ENCODE assay signal across 21 cellular contexts in the genomic region with DNA sequence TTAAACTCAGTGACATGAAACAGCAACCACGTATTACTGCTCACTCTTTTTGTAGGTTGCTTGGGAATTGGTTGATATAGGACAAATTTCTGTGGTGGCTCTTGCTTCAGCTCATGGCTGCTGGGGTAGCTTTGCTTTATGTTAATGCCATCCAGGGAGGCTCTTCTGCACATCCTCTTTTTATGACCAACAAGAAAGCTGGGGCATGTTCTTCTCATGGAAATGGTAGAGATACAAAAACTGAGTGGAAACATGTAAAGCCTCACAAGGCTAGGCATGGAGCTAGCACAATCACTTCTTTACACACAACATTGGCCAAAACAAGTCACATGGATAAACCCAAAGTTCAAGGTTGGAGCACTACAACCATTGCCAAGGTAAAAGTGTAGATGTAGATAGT.
A peak's percentile ranks its signal among the peaks of the same experiment; 100 is the strongest.
DNase-seq lines count a peak whose midpoint lies in the region; ATAC-seq, FAIRE-seq and TF ChIP-seq lines count a peak whose summit lies in the region.
"Had no signal": no experiment of that assay in that cellular context is flagged by ENCODE, and none has a peak within 500 bp of the region (broad histone marks: within the 10 kb centered on the region; RNA-seq: fewer than 3 reads in every experiment).

No MANE protein-coding gene starts in this region.

- BruUV-seq in mammary epithelial cell (replicated peaks; lab: Mats Ljungman, UMichigan), result no TSS peak

- H2AFZ ChIP-seq in mammary epithelial cell (ENCODE audit: low read depth, low read length), result peak overlapping the region; percentile 48

- H3K4me3 ChIP-seq in mammary epithelial cell (replicated peaks in 1 of 3; ENCODE audit: insufficient read depth in 1 of 3, low read depth in 2 of 3, low read length in 3 of 3) (no peak overlapping the region), breast epithelium (no peak overlapping the region), epithelial cell of esophagus (ENCODE audit: low read length) (no peak overlapping the region)
- H3K4me3 ChIP-seq: A549; BLaER1 treated with 17β-estradiol and CSF1 and Interleukin-3, amounts not matched to agents 10 nM and 100 nM had no signal

- in situ Hi-C loops in mammary epithelial cell (cut with MboI; ENCODE audit: low sequenced_read_pairs in 2 of 2), result no loop called here

- intact Hi-C loops in mammary epithelial cell (cut with micrococcal nuclease) (no loop called here), breast epithelium (cut with DNase I; ENCODE audit: low total_unique reads) (no loop called here)

- DNase-seq in mammary epithelial cell (no peak), breast epithelium (ENCODE audit: low spot score in 2 of 2) (no peak), epithelial cell of esophagus (ENCODE audit: low read depth) (peak; percentile 53), urothelium cell line (ENCODE audit: low spot score) (no peak)
- DNase-seq in activated T-cell treated with anti-CD3 and anti-CD28 coated beads, Interleukin-2, amount 50 U/mL, for 1 hour, result no peak
- DNase-seq: AML-193; Caco-2; Calu3; CD4-positive, alpha-beta T cell; CD8-positive, alpha-beta T cell; DMS79 treated with DMSO at 0.1 percent for 48 hours; GF-D8 had no signal

- H3K4me2 ChIP-seq in mammary epithelial cell (ENCODE audit: insufficient read depth, low read depth, low read length), result no peak overlapping the region
- H3K4me2 ChIP-seq: A549; BLaER1 treated with 17β-estradiol and CSF1 and Interleukin-3, amounts not matched to agents 10 nM and 100 nM had no signal

- H3K27me3 ChIP-seq in mammary epithelial cell (ENCODE audit: insufficient read depth, low read length), result no peaks in the 10 kb centered on the region
- H3K27me3 ChIP-seq in breast epithelium, result no peaks in the 10 kb centered on the region
- H3K27me3 ChIP-seq: BLaER1 treated with 17β-estradiol and CSF1 and Interleukin-3, amounts not matched to agents 10 nM and 100 nM had no signal

- dilution Hi-C loops in mammary epithelial cell (cut with HindIII; ENCODE audit: low sequenced_read_pairs), result no loop called here

- ATAC-seq in GM18520 (IDR thresholded peaks at IDR 0.05; ENCODE audit: unreplicated experiment), result no peak
- ATAC-seq: A549; CD8-positive, alpha-beta T cell had no signal

- H3K4me1 ChIP-seq in mammary epithelial cell (ENCODE audit: insufficient read depth, low read length), result peaks cover 27% of the 10 kb centered on the region
- no peaks in the 10 kb centered on the region for H3K4me1 ChIP-seq in breast epithelium
- H3K4me1 ChIP-seq: BLaER1 treated with 17β-estradiol and CSF1 and Interleukin-3, amounts not matched to agents 10 nM and 100 nM; Caco-2 had no signal

- H3K79me2 ChIP-seq in mammary epithelial cell (ENCODE audit: insufficient read depth, low read length), result no peaks in the 10 kb centered on the region

- H3K9ac ChIP-seq in mammary epithelial cell (ENCODE audit: insufficient read depth, low read length), result no peak overlapping the region
- H3K9ac ChIP-seq: BLaER1 treated with 17β-estradiol and CSF1 and Interleukin-3, amounts not matched to agents 10 nM and 100 nM had no signal

- H3K27ac ChIP-seq in mammary epithelial cell (ENCODE audit: insufficient read depth, low read depth, low read length) (no peak overlapping the region), breast epithelium (no peak overlapping the region)
- H3K27ac ChIP-seq: 22Rv1; BLaER1 treated with 17β-estradiol and CSF1 and Interleukin-3, amounts not matched to agents 10 nM and 100 nM; C4-2B had no signal

- H3K9me3 ChIP-seq in mammary epithelial cell (replicated peaks; ENCODE audit: insufficient read depth, low read length), result no peaks in the 10 kb centered on the region
- no peaks in the 10 kb centered on the region for H3K9me3 ChIP-seq in breast epithelium
- H3K9me3 ChIP-seq: A549, Caco-2 had no signal

- no peak for TF ChIP-seq POLR2A in breast epithelium (IDR thresholded peaks at IDR 0.05)

- H4K20me1 ChIP-seq in mammary epithelial cell (ENCODE audit: insufficient read depth, low read length), result no peaks in the 10 kb centered on the region
- H4K20me1 ChIP-seq: BLaER1 treated with 17β-estradiol and CSF1 and Interleukin-3, amounts not matched to agents 10 nM and 100 nM had no signal

- FAIRE-seq in urothelium cell line (lab: Jason Lieb, UNC), result peak; percentile 50
- FAIRE-seq: A549, D721Med, G401.6, GM12891, GM19239 had no signal

- no peak for TF ChIP-seq CTCF in mammary epithelial cell (conservative IDR thresholded peaks at IDR 0.05 in 1 of 2, IDR thresholded peaks at IDR 0.05 in 1 of 2; ENCODE audit: extremely low read depth in 1 of 2, insufficient read depth in 1 of 2, low read depth in 1 of 2, low read length in 2 of 2)
- TF ChIP-seq CTCF in breast epithelium (IDR thresholded peaks at IDR 0.05), result no peak
- no peak for TF ChIP-seq CTCF in epithelial cell of esophagus (IDR thresholded peaks at IDR 0.05; ENCODE audit: insufficient read depth, low read depth, low read length, missing control alignments)

- CTCF ChIA-PET in mammary epithelial cell (lab: Charles Lee; ENCODE audit: low non-redundant PET), result interaction anchor here (0.6 kb wide), 1 partner anchor 1836 kb away, joined by 5 read pairs; no protein-coding TSS in a partner anchor

- WGBS in mammary epithelial cell (ENCODE audit: low coverage, missing lambda C conversion rate), result 73% methylated on average over 1 of the region's 1 CpG

- H3K36me3 ChIP-seq in mammary epithelial cell (ENCODE audit: insufficient read depth, low read length) (no peaks in the 10 kb centered on the region), breast epithelium (no peaks in the 10 kb centered on the region)
- H3K36me3 ChIP-seq: BLaER1 treated with 17β-estradiol and CSF1 and Interleukin-3, amounts not matched to agents 10 nM and 100 nM had no signal
